Comparison of ENCODE assay signal across 8 cellular contexts in the genomic region with DNA sequence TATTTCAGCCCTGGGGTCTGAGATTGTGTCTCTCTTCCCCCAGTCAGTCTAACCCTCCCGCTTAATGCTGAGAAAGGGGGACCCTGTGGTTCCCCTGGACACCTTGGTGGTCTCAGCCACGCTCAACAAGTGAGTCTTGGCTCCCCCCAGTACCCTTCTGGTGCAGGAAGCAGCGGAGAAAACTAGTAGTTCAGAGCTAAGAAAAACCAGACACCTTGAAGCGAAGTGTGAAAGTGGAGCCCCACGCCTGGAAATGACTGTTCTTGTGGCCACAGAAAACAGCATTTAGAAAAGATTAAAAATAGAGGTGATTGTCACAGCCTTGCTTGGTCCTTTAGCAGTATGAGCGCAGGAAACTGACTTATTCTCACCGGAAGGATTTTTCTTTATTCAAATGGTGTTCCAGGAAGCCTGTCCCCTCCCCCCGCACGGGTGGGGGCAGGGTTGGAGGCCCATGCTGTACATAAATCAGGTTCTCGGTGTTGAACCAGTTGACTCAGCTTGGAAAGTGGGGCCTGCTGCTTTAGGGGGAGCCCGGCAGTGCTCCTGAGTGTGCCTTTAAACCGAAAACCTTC. TPM values are rescaled to one million over a fixed set of nuclear protein-coding genes. Genes with fewer than 3 reads are reported as not detected.
DNase-seq lines count a peak whose midpoint lies in the region; ATAC-seq and TF ChIP-seq lines count a peak whose summit lies in the region.

No MANE protein-coding gene starts in this region.

- WGBS in SK-N-SH (ENCODE audit: low lambda C conversion rate): 5% methylated on average over 12 of the region's 12 CpGs

- H3K36me3 ChIP-seq in SK-N-SH (replicated peaks in 1 of 2; ENCODE audit: control insufficient read depth in 1 of 2, insufficient read depth in 2 of 2, low read length in 1 of 2) (peaks cover 12 to 26% of the 10 kb centered on the region in 2 experiments), iPS-20b (ENCODE audit: insufficient read depth, low read depth, low read length) (peaks cover 43% of the 10 kb centered on the region)

- no peak for TF ChIP-seq EP300 in SK-N-SH (IDR thresholded peaks at IDR 0.05; ENCODE audit: borderline replicate concordance in 1 of 2, low read depth in 1 of 2, low read length in 1 of 2)

- H3K36me3 Mint-ChIP-seq in activated naive CD8-positive, alpha-beta T cell treated with anti-CD3 and anti-CD28 coated beads for 36 hours: peaks cover 60% of the 10 kb centered on the region

- TF ChIP-seq CTCF in SK-N-SH (IDR thresholded peaks at IDR 0.05): no peak

- H3K9me3 ChIP-seq in SK-N-SH: no peaks in the 10 kb centered on the region
- no peaks in the 10 kb centered on the region for H3K9me3 ChIP-seq in iPS-20b (ENCODE audit: insufficient read depth, low read depth, low read length)

- peak overlapping the region; percentile 87 for H3K4me2 ChIP-seq in SK-N-SH

- peak; percentile 31 for ATAC-seq in HG03039 (IDR thresholded peaks at IDR 0.05; ENCODE audit: unreplicated experiment)

- peak overlapping the region; percentile 97 for H3K4me3 Mint-ChIP-seq in activated naive CD8-positive, alpha-beta T cell treated with anti-CD3 and anti-CD28 coated beads for 36 hours

- no peak overlapping the region for H2AFZ ChIP-seq in SK-N-SH (ENCODE audit: low read depth)

- CTCF ChIA-PET in SK-N-SH (lab: Yijun Ruan, JAX): interaction anchor here (1.2 to 2.0 kb wide), 3 partner anchors 12 to 274 kb away, joined by 5 to 9 read pairs (median 5); a partner anchor contains a TSS

- peak; percentile 19 for DNase-seq in NCI-H2196 (lab: John Stamatoyannopoulos, UW; ENCODE audit: unreplicated experiment)
- DNase-seq in NCI-H2196 treated with DMSO at 0.1 percent for 48 hours (lab: John Stamatoyannopoulos, UW; ENCODE audit: unreplicated experiment): no peak
- DNase-seq in SK-N-SH: no peak
- peak; percentile 90 for DNase-seq in activated naive CD8-positive, alpha-beta T cell treated with anti-CD3 and anti-CD28 coated beads for 36 hours
- DNase-seq in stimulated activated CD4-positive, alpha-beta T cell treated with anti-CD3 and anti-CD28 coated beads, Interleukin-1b, Interleukin-23, amount 100 ng/mL, for 4 hours (ENCODE audit: low read depth in 2 of 2): peak; percentile 79 to 88
- DNase-seq in midbrain (lab: John Stamatoyannopoulos, UW): no peak

- no peaks in the 10 kb centered on the region for H3K9me2 ChIP-seq in SK-N-SH

- TF ChIP-seq RAD21 in SK-N-SH (IDR thresholded peaks at IDR 0.05; ENCODE audit: low read length): no peak

- peaks cover 40% of the 10 kb centered on the region for H3K4me1 Mint-ChIP-seq in activated naive CD8-positive, alpha-beta T cell treated with anti-CD3 and anti-CD28 coated beads for 36 hours

- peaks cover 3% of the 10 kb centered on the region for H3F3A ChIP-seq in SK-N-SH (replicated peaks; ENCODE audit: insufficient read depth)

- POLR2A ChIA-PET in SK-N-SH (lab: Yijun Ruan, JAX): interaction anchor here (0.7 to 1.2 kb wide), 3 partner anchors 9 to 371 kb away, joined by 3 read pairs; a partner anchor contains a TSS

- peak overlapping the region; percentile 90 for H3K9ac ChIP-seq in SK-N-SH
- peak overlapping the region; percentile 96 for H3K9ac ChIP-seq in iPS-20b (ENCODE audit: low read depth, low read length)

- H4K20me1 ChIP-seq in SK-N-SH (ENCODE audit: insufficient read depth): peaks cover 40% of the 10 kb centered on the region

- H3K4me3 ChIP-seq in SK-N-SH (ENCODE audit: low read depth in 2 of 2, low read length in 1 of 2) (peak overlapping the region; percentile 85 to 94), iPS-20b (ENCODE audit: low read length) (peak overlapping the region; percentile 99)

- H3K4me1 ChIP-seq in SK-N-SH (ENCODE audit: control insufficient read depth in 1 of 2, insufficient read depth in 2 of 2, low read depth in 1 of 2, low read length in 1 of 2): peaks cover 8 to 24% of the 10 kb centered on the region in 2 experiments; a peak in 3 of 4 replicates
- peaks cover 10% of the 10 kb centered on the region; the same call in 1 of the 2 replicates for H3K4me1 ChIP-seq in iPS-20b (ENCODE audit: insufficient read depth, low read length)

- peak overlapping the region; percentile 98 for H3K27ac Mint-ChIP-seq in activated naive CD8-positive, alpha-beta T cell treated with anti-CD3 and anti-CD28 coated beads for 36 hours

- H3K27me3 Mint-ChIP-seq in activated naive CD8-positive, alpha-beta T cell treated with anti-CD3 and anti-CD28 coated beads for 36 hours: peaks cover 3% of the 10 kb centered on the region

- peaks cover 81% of the 10 kb centered on the region for H3K79me2 ChIP-seq in SK-N-SH (ENCODE audit: insufficient read depth)

- H3K27ac ChIP-seq in SK-N-SH (ENCODE audit: low read depth in 2 of 2, low read length in 1 of 2): peak overlapping the region; percentile 72 to 90; a peak in 3 of 4 replicates
- no peak overlapping the region for H3K27ac ChIP-seq in iPS-20b (ENCODE audit: low read length)

- H3K27me3 ChIP-seq in SK-N-SH (ENCODE audit: insufficient read depth) (no peaks in the 10 kb centered on the region), iPS-20b (ENCODE audit: insufficient read depth, low read length) (no peaks in the 10 kb centered on the region)

- H3K9me3 Mint-ChIP-seq in activated naive CD8-positive, alpha-beta T cell treated with anti-CD3 and anti-CD28 coated beads for 36 hours: no peaks in the 10 kb centered on the region

TF ChIP-seq in SK-N-SH, 30 proteins besides CTCF, POLR2A, EP300 and RAD21 (continues in another document):
- TF ChIP-seq GABPA (IDR thresholded peaks at IDR 0.05; ENCODE audit: low read depth): peak; percentile 67
- no peak for TF ChIP-seq JUND (IDR thresholded peaks at IDR 0.05)
- TF ChIP-seq, protein P1, sequence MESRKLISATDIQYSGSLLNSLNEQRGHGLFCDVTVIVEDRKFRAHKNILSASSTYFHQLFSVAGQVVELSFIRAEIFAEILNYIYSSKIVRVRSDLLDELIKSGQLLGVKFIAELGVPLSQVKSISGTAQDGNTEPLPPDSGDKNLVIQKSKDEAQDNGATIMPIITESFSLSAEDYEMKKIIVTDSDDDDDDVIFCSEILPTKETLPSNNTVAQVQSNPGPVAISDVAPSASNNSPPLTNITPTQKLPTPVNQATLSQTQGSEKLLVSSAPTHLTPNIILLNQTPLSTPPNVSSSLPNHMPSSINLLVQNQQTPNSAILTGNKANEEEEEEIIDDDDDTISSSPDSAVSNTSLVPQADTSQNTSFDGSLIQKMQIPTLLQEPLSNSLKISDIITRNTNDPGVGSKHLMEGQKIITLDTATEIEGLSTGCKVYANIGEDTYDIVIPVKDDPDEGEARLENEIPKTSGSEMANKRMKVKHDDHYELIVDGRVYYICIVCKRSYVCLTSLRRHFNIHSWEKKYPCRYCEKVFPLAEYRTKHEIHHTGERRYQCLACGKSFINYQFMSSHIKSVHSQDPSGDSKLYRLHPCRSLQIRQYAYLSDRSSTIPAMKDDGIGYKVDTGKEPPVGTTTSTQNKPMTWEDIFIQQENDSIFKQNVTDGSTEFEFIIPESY (IDR thresholded peaks at IDR 0.05; ENCODE audit: borderline replicate concordance, low read depth): no peak
- peak; percentile 12; the same call in 1 of the 2 replicates for TF ChIP-seq TCF12 (IDR thresholded peaks at IDR 0.05)
- no peak for TF ChIP-seq RXRA (IDR thresholded peaks at IDR 0.05; ENCODE audit: borderline replicate concordance, low read depth)
- no peak for TF ChIP-seq TEAD4 (IDR thresholded peaks at IDR 0.05; ENCODE audit: borderline replicate concordance, insufficient read depth)
- TF ChIP-seq CHD2 (IDR thresholded peaks at IDR 0.05; ENCODE audit: low read length, partially characterized antibody): peak; percentile 94
- TF ChIP-seq MXI1 (IDR thresholded peaks at IDR 0.05; ENCODE audit: low read depth, low read length): no peak
- TF ChIP-seq, protein P2, sequence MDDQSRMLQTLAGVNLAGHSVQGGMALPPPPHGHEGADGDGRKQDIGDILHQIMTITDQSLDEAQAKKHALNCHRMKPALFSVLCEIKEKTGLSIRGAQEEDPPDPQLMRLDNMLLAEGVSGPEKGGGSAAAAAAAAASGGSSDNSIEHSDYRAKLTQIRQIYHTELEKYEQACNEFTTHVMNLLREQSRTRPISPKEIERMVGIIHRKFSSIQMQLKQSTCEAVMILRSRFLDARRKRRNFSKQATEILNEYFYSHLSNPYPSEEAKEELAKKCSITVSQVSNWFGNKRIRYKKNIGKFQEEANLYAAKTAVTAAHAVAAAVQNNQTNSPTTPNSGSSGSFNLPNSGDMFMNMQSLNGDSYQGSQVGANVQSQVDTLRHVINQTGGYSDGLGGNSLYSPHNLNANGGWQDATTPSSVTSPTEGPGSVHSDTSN (IDR thresholded peaks at IDR 0.05): no peak
- TF ChIP-seq, protein P3, sequence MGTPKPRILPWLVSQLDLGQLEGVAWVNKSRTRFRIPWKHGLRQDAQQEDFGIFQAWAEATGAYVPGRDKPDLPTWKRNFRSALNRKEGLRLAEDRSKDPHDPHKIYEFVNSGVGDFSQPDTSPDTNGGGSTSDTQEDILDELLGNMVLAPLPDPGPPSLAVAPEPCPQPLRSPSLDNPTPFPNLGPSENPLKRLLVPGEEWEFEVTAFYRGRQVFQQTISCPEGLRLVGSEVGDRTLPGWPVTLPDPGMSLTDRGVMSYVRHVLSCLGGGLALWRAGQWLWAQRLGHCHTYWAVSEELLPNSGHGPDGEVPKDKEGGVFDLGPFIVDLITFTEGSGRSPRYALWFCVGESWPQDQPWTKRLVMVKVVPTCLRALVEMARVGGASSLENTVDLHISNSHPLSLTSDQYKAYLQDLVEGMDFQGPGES (IDR thresholded peaks at IDR 0.05; ENCODE audit: low read depth, low read length): no peak

RNA-seq across cellular contexts. Expression of a gene that starts 8.1 kb away (rescaled TPM):
- 69.6 and 73.1 TPM in 2 replicates for polyA plus RNA-seq in SK-N-SH (2012; rRNA removed)
- 80.8 and 100 TPM in 2 replicates for polyA plus RNA-seq in SK-N-SH (2012; cell fraction: cytosol; rRNA removed)
- polyA plus RNA-seq in SK-N-SH (2012; cell fraction: nucleus; rRNA removed): 72.6 and 77.5 TPM in 2 replicates
- 100 to 1,000 TPM; 102 to 104 TPM for total RNA-seq in activated naive CD8-positive, alpha-beta T cell treated with anti-CD3 and anti-CD28 coated beads for 36 hours

RNA-seq across cellular contexts. Expression of a gene that starts 8.3 kb away (rescaled TPM):
- 5,012 and 5,348 TPM in 2 replicates for polyA plus RNA-seq in SK-N-SH (2012; rRNA removed)
- 4,799 and 5,551 TPM in 2 replicates for polyA plus RNA-seq in SK-N-SH (2012; cell fraction: cytosol; rRNA removed)
- 922 and 958 TPM in 2 replicates for polyA plus RNA-seq in SK-N-SH (2012; cell fraction: nucleus; rRNA removed)
- total RNA-seq in activated naive CD8-positive, alpha-beta T cell treated with anti-CD3 and anti-CD28 coated beads for 36 hours: 1,000 to 10,000 TPM; 2,220 to 2,231 TPM

RNA-seq across cellular contexts. Expression of a gene that starts 16.8 kb away (rescaled TPM):
- polyA plus RNA-seq in SK-N-SH (2012; rRNA removed): not detected in 2 replicates
- polyA plus RNA-seq in SK-N-SH (2012; cell fraction: cytosol; rRNA removed): not detected in 2 replicates
- not detected in 2 replicates for polyA plus RNA-seq in SK-N-SH (2012; cell fraction: nucleus; rRNA removed)
- not detected for total RNA-seq in activated naive CD8-positive, alpha-beta T cell treated with anti-CD3 and anti-CD28 coated beads for 36 hours

Comparison
In these comparisons a context has a peak if more than half of its experiments do, and no peak if none do; other contexts are left out.
1. DNase-seq: peak in NCI-H2196 (single experiment), activated naive CD8-positive, alpha-beta T cell treated with anti-CD3 and anti-CD28 coated beads for 36 hours (single experiment) and stimulated activated CD4-positive, alpha-beta T cell treated with anti-CD3 and anti-CD28 coated beads, Interleukin-1b, Interleukin-23, amount 100 ng/mL, for 4 hours (2 of 2); none in NCI-H2196 treated with DMSO at 0.1 percent for 48 hours (single experiment), SK-N-SH (single experiment) and midbrain (single experiment).